1 cellular context compared by ENCODE assay signal in genomic region chr5:172728481-172729241, GRCh38.
TF ChIP-seq lines count a peak whose summit lies in the region.

No MANE protein-coding gene starts in this region.

TF ChIP-seq in liver, 16 proteins besides CTCF, POLR2A, EP300 and RAD21 (continued from another document):
- no peak for TF ChIP-seq ZBTB33 (IDR thresholded peaks at IDR 0.05)
- TF ChIP-seq FOXA1 (IDR thresholded peaks at IDR 0.05): no peak
- no peak for TF ChIP-seq TAF1 (conservative IDR thresholded peaks at IDR 0.05)
- TF ChIP-seq SP1 (IDR thresholded peaks at IDR 0.05): no peak
- TF ChIP-seq NR2F2 (IDR thresholded peaks at IDR 0.05): no peak
- TF ChIP-seq REST (IDR thresholded peaks at IDR 0.05): no peak
- TF ChIP-seq FOXA2 (IDR thresholded peaks at IDR 0.05): no peak
TF ChIP-seq in liver: peak in this region for 3.
